ENCODE assay signal across 4 cellular contexts in the genomic region with DNA sequence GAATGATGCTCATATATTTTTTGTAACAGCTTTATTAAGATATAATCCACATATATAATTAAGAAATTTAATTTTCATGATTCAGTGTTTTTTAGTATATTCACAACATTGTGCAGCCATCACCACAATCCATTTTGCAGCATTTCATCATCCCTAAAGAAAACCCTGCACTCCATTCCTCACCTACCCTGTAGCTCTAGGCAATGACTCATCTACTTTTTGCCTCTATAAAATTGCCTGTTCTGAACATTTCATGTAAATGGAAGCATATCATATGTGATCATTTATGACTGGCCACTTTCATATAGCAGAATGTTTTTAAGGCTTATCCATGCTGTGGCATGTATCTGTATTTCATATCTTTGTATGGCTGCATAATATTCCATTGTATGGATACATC.
TF ChIP-seq lines count a peak whose summit lies in the region.

No MANE protein-coding gene starts in this region.

TF ChIP-seq in SK-N-SH, 30 proteins besides CTCF, POLR2A, EP300 and RAD21:
- TF ChIP-seq POLR2AphosphoS5 (IDR thresholded peaks at IDR 0.05; ENCODE audit: low read depth, low read length) (no peak), MEF2A (IDR thresholded peaks at IDR 0.05; ENCODE audit: borderline replicate concordance, low read depth) (no peak)
- TF ChIP-seq, protein P1, sequence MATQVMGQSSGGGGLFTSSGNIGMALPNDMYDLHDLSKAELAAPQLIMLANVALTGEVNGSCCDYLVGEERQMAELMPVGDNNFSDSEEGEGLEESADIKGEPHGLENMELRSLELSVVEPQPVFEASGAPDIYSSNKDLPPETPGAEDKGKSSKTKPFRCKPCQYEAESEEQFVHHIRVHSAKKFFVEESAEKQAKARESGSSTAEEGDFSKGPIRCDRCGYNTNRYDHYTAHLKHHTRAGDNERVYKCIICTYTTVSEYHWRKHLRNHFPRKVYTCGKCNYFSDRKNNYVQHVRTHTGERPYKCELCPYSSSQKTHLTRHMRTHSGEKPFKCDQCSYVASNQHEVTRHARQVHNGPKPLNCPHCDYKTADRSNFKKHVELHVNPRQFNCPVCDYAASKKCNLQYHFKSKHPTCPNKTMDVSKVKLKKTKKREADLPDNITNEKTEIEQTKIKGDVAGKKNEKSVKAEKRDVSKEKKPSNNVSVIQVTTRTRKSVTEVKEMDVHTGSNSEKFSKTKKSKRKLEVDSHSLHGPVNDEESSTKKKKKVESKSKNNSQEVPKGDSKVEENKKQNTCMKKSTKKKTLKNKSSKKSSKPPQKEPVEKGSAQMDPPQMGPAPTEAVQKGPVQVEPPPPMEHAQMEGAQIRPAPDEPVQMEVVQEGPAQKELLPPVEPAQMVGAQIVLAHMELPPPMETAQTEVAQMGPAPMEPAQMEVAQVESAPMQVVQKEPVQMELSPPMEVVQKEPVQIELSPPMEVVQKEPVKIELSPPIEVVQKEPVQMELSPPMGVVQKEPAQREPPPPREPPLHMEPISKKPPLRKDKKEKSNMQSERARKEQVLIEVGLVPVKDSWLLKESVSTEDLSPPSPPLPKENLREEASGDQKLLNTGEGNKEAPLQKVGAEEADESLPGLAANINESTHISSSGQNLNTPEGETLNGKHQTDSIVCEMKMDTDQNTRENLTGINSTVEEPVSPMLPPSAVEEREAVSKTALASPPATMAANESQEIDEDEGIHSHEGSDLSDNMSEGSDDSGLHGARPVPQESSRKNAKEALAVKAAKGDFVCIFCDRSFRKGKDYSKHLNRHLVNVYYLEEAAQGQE (IDR thresholded peaks at IDR 0.05; ENCODE audit: low read depth, low read length) = no peak
- TF ChIP-seq, protein P2, sequence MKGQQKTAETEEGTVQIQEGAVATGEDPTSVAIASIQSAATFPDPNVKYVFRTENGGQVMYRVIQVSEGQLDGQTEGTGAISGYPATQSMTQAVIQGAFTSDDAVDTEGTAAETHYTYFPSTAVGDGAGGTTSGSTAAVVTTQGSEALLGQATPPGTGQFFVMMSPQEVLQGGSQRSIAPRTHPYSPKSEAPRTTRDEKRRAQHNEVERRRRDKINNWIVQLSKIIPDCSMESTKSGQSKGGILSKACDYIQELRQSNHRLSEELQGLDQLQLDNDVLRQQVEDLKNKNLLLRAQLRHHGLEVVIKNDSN (IDR thresholded peaks at IDR 0.05; ENCODE audit: borderline replicate concordance, low read depth) = no peak

TF ChIP-seq in SK-N-SH treated with all-trans-retinoic acid at 6 μM for 48 hours, 23 proteins besides CTCF, POLR2A, EP300 and RAD21:
- TF ChIP-seq RARB (CRISPR knock-in tag; IDR thresholded peaks at IDR 0.05) (no peak), ARNTL (CRISPR knock-in tag; IDR thresholded peaks at IDR 0.05; ENCODE audit: borderline replicate concordance, low read depth) (no peak), TCF4 (CRISPR knock-in tag; IDR thresholded peaks at IDR 0.05; ENCODE audit: borderline replicate concordance) (no peak), SNAI2 (CRISPR knock-in tag; IDR thresholded peaks at IDR 0.05) (no peak), ZFP3 (CRISPR knock-in tag; IDR thresholded peaks at IDR 0.05) (no peak)
- TF ChIP-seq, protein P3, sequence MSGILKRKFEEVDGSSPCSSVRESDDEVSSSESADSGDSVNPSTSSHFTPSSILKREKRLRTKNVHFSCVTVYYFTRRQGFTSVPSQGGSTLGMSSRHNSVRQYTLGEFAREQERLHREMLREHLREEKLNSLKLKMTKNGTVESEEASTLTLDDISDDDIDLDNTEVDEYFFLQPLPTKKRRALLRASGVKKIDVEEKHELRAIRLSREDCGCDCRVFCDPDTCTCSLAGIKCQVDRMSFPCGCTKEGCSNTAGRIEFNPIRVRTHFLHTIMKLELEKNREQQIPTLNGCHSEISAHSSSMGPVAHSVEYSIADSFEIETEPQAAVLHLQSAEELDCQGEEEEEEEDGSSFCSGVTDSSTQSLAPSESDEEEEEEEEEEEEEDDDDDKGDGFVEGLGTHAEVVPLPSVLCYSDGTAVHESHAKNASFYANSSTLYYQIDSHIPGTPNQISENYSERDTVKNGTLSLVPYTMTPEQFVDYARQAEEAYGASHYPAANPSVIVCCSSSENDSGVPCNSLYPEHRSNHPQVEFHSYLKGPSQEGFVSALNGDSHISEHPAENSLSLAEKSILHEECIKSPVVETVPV (CRISPR knock-in tag; IDR thresholded peaks at IDR 0.05) = no peak
- TF ChIP-seq, protein P4, sequence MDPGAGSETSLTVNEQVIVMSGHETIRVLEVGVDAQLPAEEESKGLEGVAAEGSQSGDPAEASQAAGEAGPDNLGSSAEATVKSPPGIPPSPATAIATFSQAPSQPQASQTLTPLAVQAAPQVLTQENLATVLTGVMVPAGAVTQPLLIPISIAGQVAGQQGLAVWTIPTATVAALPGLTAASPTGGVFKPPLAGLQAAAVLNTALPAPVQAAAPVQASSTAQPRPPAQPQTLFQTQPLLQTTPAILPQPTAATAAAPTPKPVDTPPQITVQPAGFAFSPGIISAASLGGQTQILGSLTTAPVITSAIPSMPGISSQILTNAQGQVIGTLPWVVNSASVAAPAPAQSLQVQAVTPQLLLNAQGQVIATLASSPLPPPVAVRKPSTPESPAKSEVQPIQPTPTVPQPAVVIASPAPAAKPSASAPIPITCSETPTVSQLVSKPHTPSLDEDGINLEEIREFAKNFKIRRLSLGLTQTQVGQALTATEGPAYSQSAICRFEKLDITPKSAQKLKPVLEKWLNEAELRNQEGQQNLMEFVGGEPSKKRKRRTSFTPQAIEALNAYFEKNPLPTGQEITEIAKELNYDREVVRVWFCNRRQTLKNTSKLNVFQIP (CRISPR knock-in tag; IDR thresholded peaks at IDR 0.05; ENCODE audit: borderline replicate concordance, low read depth) = no peak
- TF ChIP-seq, protein P5, sequence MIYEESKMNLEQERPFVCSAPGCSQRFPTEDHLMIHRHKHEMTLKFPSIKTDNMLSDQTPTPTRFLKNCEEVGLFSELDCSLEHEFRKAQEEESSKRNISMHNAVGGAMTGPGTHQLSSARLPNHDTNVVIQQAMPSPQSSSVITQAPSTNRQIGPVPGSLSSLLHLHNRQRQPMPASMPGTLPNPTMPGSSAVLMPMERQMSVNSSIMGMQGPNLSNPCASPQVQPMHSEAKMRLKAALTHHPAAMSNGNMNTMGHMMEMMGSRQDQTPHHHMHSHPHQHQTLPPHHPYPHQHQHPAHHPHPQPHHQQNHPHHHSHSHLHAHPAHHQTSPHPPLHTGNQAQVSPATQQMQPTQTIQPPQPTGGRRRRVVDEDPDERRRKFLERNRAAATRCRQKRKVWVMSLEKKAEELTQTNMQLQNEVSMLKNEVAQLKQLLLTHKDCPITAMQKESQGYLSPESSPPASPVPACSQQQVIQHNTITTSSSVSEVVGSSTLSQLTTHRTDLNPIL (CRISPR knock-in tag; IDR thresholded peaks at IDR 0.05; ENCODE audit: low read depth) = no peak

TF ChIP-seq in K562, 482 proteins besides CTCF, POLR2A, EP300 and RAD21:
- TF ChIP-seq NFE2 (IDR thresholded peaks at IDR 0.05; ENCODE audit: low read depth) (0 out of 2 replicates have a peak, but pooled peaks have one; percentile 7), ZNF316 (IDR thresholded peaks at IDR 0.05) (0 out of 2 replicates have a peak, but pooled peaks have one; percentile 11), CEBPG (CRISPR knock-in tag; IDR thresholded peaks at IDR 0.05) (no peak), CEBPG (tag; conservative IDR thresholded peaks at IDR 0.05 in 1 of 2, IDR thresholded peaks at IDR 0.05 in 1 of 2) (peak in 1 of 2 experiments; percentile 45; a peak in 1 of 4 replicates), EWSR1 (IDR thresholded peaks at IDR 0.05; ENCODE audit: borderline replicate concordance, low read depth, partially characterized antibody) (no peak)

TF ChIP-seq in endothelial cell of umbilical vein, 7 proteins besides CTCF, POLR2A, EP300 and RAD21:
- TF ChIP-seq, protein P6, sequence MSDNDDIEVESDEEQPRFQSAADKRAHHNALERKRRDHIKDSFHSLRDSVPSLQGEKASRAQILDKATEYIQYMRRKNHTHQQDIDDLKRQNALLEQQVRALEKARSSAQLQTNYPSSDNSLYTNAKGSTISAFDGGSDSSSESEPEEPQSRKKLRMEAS (IDR thresholded peaks at IDR 0.05; ENCODE audit: insufficient read depth, insufficient read length) = no peak
- TF ChIP-seq MYC (IDR thresholded peaks at IDR 0.05; ENCODE audit: low read depth, low read length) = no peak
- TF ChIP-seq FOS (IDR thresholded peaks at IDR 0.05; ENCODE audit: borderline replicate concordance, insufficient read depth, low read length) = peak; percentile 10
